Comparison of ENCODE assay signal across 13 cellular contexts in the genomic region with DNA sequence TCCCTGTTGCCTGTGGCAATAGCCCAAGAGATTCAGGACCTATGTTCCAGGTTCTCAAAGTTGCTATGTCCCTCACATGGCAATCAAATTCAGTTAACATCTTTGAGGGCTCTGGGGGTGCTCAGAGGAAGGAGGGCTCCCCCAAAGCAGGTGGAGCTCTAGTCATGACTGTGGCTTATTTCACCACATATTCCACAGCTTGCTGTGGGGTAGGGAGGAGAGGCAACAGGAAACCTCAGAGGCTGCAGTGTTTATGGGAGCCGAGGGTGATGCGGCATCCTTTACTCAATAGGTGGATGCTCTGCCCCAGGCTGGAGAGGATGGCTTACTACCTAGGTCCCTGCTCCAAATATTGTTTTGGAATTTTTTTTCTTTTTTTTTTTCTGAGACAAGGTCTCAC. TPM values are rescaled to one million over a fixed set of nuclear protein-coding genes. Genes with fewer than 3 reads are reported as not detected.
DNase-seq lines count a peak whose midpoint lies in the region; ATAC-seq and TF ChIP-seq lines count a peak whose summit lies in the region.
"Had no signal": no experiment of that assay in that cellular context is flagged by ENCODE, and none has a peak within 500 bp of the region (broad histone marks: within the 10 kb centered on the region; RNA-seq: fewer than 3 reads in every experiment).

No MANE protein-coding gene starts in this region.

- no TSS peak for BruUV-seq in Caco-2 (replicated peaks; lab: Mats Ljungman, UMichigan)

- no peaks in the 10 kb centered on the region for H3K4me1 Mint-ChIP-seq in Caco-2 (ENCODE audit: low read depth, unreplicated experiment)
- peaks cover 57% of the 10 kb centered on the region for H3K4me1 Mint-ChIP-seq in activated naive CD4-positive, alpha-beta T cell treated with anti-CD3 and anti-CD28 coated beads, Interleukin-2, amount 50 U/mL, for 24 hours
- peaks cover 38 to 67% (median 56%) of the 10 kb centered on the region in 4 donors for H3K4me1 Mint-ChIP-seq in naive thymus-derived CD8-positive, alpha-beta T cell

- H3K4me3 Mint-ChIP-seq in Caco-2 (ENCODE audit: unreplicated experiment): peak overlapping the region; percentile 84
- H3K4me3 Mint-ChIP-seq in activated naive CD4-positive, alpha-beta T cell treated with anti-CD3 and anti-CD28 coated beads, Interleukin-2, amount 50 U/mL, for 24 hours: peak overlapping the region; percentile 96
- H3K4me3 Mint-ChIP-seq in naive thymus-derived CD8-positive, alpha-beta T cell: peak overlapping the region; percentile 91 to 97 (median 94)

- no peaks in the 10 kb centered on the region for H3K9me3 Mint-ChIP-seq in Caco-2 (ENCODE audit: unreplicated experiment)
- H3K9me3 Mint-ChIP-seq in activated naive CD4-positive, alpha-beta T cell treated with anti-CD3 and anti-CD28 coated beads, Interleukin-2, amount 50 U/mL, for 24 hours: no peaks in the 10 kb centered on the region
- no peaks in the 10 kb centered on the region for H3K9me3 Mint-ChIP-seq in naive thymus-derived CD8-positive, alpha-beta T cell

- DNase-seq in Caco-2 (no peak), MV-4-11 (lab: John Stamatoyannopoulos, UW) (peak; percentile 36), AG08395 (ENCODE audit: low spot score) (no peak), NCI-H82 (lab: John Stamatoyannopoulos, UW) (no peak), midbrain (lab: John Stamatoyannopoulos, UW) (no peak)
- DNase-seq in naive thymus-derived CD8-positive, alpha-beta T cell: peak in 6 of 10 donors; percentile 16 to 51 (median 33)
- DNase-seq: DMS 273 treated with DMSO at 0.1 percent for 48 hours, NCI-H187 treated with DMSO at 0.1 percent for 48 hours, substantia nigra had no signal

- no peak overlapping the region for H3K4me3 ChIP-seq in Caco-2 (ENCODE audit: low read depth, low read length)

- peak; percentile 6 to 58 for ATAC-seq in naive thymus-derived CD8-positive, alpha-beta T cell
- ATAC-seq: pancreas had no signal

- H3K4me1 ChIP-seq in Caco-2: no peaks in the 10 kb centered on the region

- intact Hi-C loops in Caco-2 (cut with micrococcal nuclease; ENCODE audit: unreplicated experiment): no loop called here

- H3K27me3 Mint-ChIP-seq in Caco-2 (ENCODE audit: insufficient read depth, unreplicated experiment): no peaks in the 10 kb centered on the region
- no peaks in the 10 kb centered on the region for H3K27me3 Mint-ChIP-seq in activated naive CD4-positive, alpha-beta T cell treated with anti-CD3 and anti-CD28 coated beads, Interleukin-2, amount 50 U/mL, for 24 hours
- no peaks in the 10 kb centered on the region for H3K27me3 Mint-ChIP-seq in naive thymus-derived CD8-positive, alpha-beta T cell

- POLR2A ChIA-PET in Caco-2 (lab: Charles Lee): no interaction called here
- POLR2A ChIA-PET in naive thymus-derived CD8-positive, alpha-beta T cell (lab: Charles Lee): interaction anchor here (0.6 to 6.0 kb wide), 4 partner anchors 11 to 1874 kb away, joined by 3 to 122 read pairs (median 6); a partner anchor contains a TSS

- H3K27ac Mint-ChIP-seq in Caco-2 (ENCODE audit: unreplicated experiment): no peak overlapping the region
- H3K27ac Mint-ChIP-seq in activated naive CD4-positive, alpha-beta T cell treated with anti-CD3 and anti-CD28 coated beads, Interleukin-2, amount 50 U/mL, for 24 hours: peak overlapping the region; percentile 77
- peak overlapping the region; percentile 37 to 96 (median 86) for H3K27ac Mint-ChIP-seq in naive thymus-derived CD8-positive, alpha-beta T cell

- no peaks in the 10 kb centered on the region for H3K36me3 ChIP-seq in Caco-2 (ENCODE audit: control insufficient read depth, insufficient read depth, low read length)

- no peaks in the 10 kb centered on the region for H3K36me3 Mint-ChIP-seq in Caco-2 (ENCODE audit: insufficient read depth, unreplicated experiment)
- H3K36me3 Mint-ChIP-seq in activated naive CD4-positive, alpha-beta T cell treated with anti-CD3 and anti-CD28 coated beads, Interleukin-2, amount 50 U/mL, for 24 hours: peaks cover 3% of the 10 kb centered on the region
- peaks cover 0 to 27% (median 15%) of the 10 kb centered on the region in 3 donors for H3K36me3 Mint-ChIP-seq in naive thymus-derived CD8-positive, alpha-beta T cell

- H3K9me3 ChIP-seq in Caco-2: no peaks in the 10 kb centered on the region
- H3K9me3 ChIP-seq: pancreas had no signal

- H3K27me3 ChIP-seq in Caco-2 (replicated peaks; ENCODE audit: control insufficient read depth, insufficient read depth, low read length): no peaks in the 10 kb centered on the region
- H3K27me3 ChIP-seq: pancreas had no signal

- TF ChIP-seq CTCF in Caco-2 (IDR thresholded peaks at IDR 0.05; ENCODE audit: insufficient read depth in 1 of 2, low read depth in 1 of 2, low read length in 1 of 2, severe bottlenecking in 1 of 2, unreplicated experiment in 1 of 2): no peak

- CTCF ChIA-PET in Caco-2 (lab: Charles Lee): interaction anchor here (2.5 kb wide), 1 partner anchor 12 kb away, joined by 8 read pairs; a partner anchor contains a TSS

RNA-seq across cellular contexts. Expression of a gene that starts 1.2 kb away (rescaled TPM):
- 22.7 and 30.5 TPM in 2 replicates for total RNA-seq in Caco-2 (2022)
- total RNA-seq in naive thymus-derived CD8-positive, alpha-beta T cell: 10 to 100 TPM; 51.4 to 56.3 TPM
- 10 to 100 TPM; 17.6 to 19.7 (median 18.7) TPM for polyA plus RNA-seq in naive thymus-derived CD8-positive, alpha-beta T cell

RNA-seq across cellular contexts. Expression of a gene that starts 11.4 kb away (rescaled TPM):
- 1.6 and 2.1 TPM in 2 replicates for total RNA-seq in Caco-2 (2022)
- total RNA-seq in naive thymus-derived CD8-positive, alpha-beta T cell: 10 to 100 TPM; 24.3 to 24.7 TPM
- 10 to 100 TPM in 1 of 3 donors, 1 to 10 TPM in 2; 8.3 to 17.5 (median 8.4) TPM for polyA plus RNA-seq in naive thymus-derived CD8-positive, alpha-beta T cell

RNA-seq across cellular contexts. Expression of a gene that starts 53.8 kb away (rescaled TPM):
- total RNA-seq in Caco-2 (2022): not detected in 2 replicates
- total RNA-seq in naive thymus-derived CD8-positive, alpha-beta T cell: not detected
- not detected for polyA plus RNA-seq in naive thymus-derived CD8-positive, alpha-beta T cell
- total RNA-seq: astrocyte, pancreas had no signal
- polyA plus RNA-seq: keratinocyte, pancreas had no signal

Comparison
In these comparisons a context has a peak if more than half of its experiments do, and no peak if none do; other contexts are left out.
1. DNase-seq: peak in MV-4-11 (single experiment) and naive thymus-derived CD8-positive, alpha-beta T cell (6 of 10); none in Caco-2 (0 of 2), AG08395 (single experiment), NCI-H82 (single experiment) and midbrain (single experiment).
2. Peak in every context shown above with its lines, with median percentiles within 50 percentile points of each other: H3K4me3 Mint-ChIP-seq.